ENCODE assay signal across 8 cellular contexts in the genomic region with DNA sequence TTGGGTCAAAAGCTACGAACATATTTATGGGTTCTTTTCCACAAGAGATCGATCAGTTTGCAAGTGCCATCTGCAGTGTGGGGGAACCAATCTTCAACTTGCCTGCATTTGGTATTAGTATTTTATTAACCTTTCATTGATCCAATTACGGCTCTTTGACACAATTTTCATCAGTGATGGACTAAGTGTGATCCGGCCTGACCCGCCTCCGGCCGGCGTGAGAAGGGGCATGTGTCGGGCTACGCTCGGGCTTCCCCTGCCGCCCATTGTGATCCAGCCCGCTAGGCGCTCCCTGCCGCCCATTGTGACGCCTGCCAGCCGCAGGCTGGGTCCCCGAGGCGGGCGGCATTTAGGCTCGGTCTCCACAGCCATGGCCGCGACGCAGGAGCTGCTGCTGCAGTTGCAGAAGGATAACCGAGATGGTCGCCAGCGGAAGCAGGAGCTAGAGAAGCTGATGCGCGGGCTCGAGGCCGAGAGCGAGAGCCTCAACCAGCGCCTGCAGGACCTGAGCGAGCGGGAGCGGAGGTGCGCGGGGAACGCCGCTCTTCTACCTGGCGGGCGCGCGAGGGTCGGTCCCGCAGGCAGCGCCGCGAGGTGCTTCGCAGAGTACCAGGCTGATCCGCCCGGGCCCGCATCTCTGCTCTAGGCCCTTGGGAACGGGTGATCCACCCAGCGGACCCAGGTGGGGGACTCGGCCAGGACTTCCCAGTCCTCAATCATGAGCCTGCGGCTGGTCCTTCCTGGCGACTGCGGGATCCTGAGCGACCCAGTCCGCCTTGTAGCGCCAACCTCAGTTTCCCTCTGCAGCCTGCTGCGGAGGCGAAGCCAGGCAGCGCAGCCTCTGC. TPM values are rescaled to one million over a fixed set of nuclear protein-coding genes. Genes with fewer than 3 reads are reported as not detected.
DNase-seq lines count a peak whose midpoint lies in the region; ATAC-seq and TF ChIP-seq lines count a peak whose summit lies in the region.
"Not testable (repeated sequence)": the region's sequence is repeated elsewhere in the genome, so short reads cannot be mapped to it uniquely, and the experiment has no call there.

TMEM191B (plus strand) TSS at position 51 of the 845 bp plus-strand sequence; CDS start at position 230, 179 bp downstream.

- H3K4me3 Mint-ChIP-seq in activated CD8-positive, alpha-beta T cell treated with anti-CD3 and anti-CD28 coated beads for 36 hours = not testable (repeated sequence)
- peak within 1 kb of the TSS; percentile 17 for H3K4me3 Mint-ChIP-seq in mesothelial cell of epicardium

- TF ChIP-seq POLR2A in upper lobe of left lung (IDR thresholded peaks at IDR 0.05) = not testable (repeated sequence)

- H3K27ac ChIP-seq in upper lobe of left lung = peak within 1 kb of the TSS in 1 of 4 donors; percentile 63

- H3K27me3 Mint-ChIP-seq in activated CD8-positive, alpha-beta T cell treated with anti-CD3 and anti-CD28 coated beads for 36 hours; mesothelial cell of epicardium (ENCODE audit: low read depth): not testable (repeated sequence)

- not testable (repeated sequence) for H3K27me3 ChIP-seq in upper lobe of left lung

- not testable (repeated sequence) for H3K36me3 Mint-ChIP-seq in activated CD8-positive, alpha-beta T cell treated with anti-CD3 and anti-CD28 coated beads for 36 hours (ENCODE audit: low read depth); mesothelial cell of epicardium

- not testable (repeated sequence) for H3K4me1 Mint-ChIP-seq in activated CD8-positive, alpha-beta T cell treated with anti-CD3 and anti-CD28 coated beads for 36 hours (ENCODE audit: low read depth); mesothelial cell of epicardium

- H3K4me3 ChIP-seq in fibroblast of pulmonary artery (replicated peaks; ENCODE audit: low read depth, low read length) = peak within 1 kb of the TSS; percentile 38
- peak within 1 kb of the TSS in 3 of 4 donors; percentile 34 to 38 (median 35) for H3K4me3 ChIP-seq in upper lobe of left lung

- peak; percentile 22 for ATAC-seq in GM18870 (IDR thresholded peaks at IDR 0.05; ENCODE audit: unreplicated experiment)
- ATAC-seq in GM21529 (IDR thresholded peaks at IDR 0.05; ENCODE audit: unreplicated experiment) = peak; percentile 18
- ATAC-seq in HG02943 (IDR thresholded peaks at IDR 0.05; ENCODE audit: low read depth, unreplicated experiment) = peak; percentile 20
- ATAC-seq in HG03565 (IDR thresholded peaks at IDR 0.05; ENCODE audit: unreplicated experiment) = peak; percentile 13
- peak; percentile 5 for ATAC-seq in activated CD8-positive, alpha-beta T cell treated with anti-CD3 and anti-CD28 coated beads for 36 hours
- ATAC-seq in upper lobe of left lung (ENCODE audit: low FRiP score in 2 of 2) = peak; percentile 20 to 32

- intact Hi-C loops in activated CD8-positive, alpha-beta T cell treated with anti-CD3 and anti-CD28 coated beads for 36 hours (cut with micrococcal nuclease) = not testable (repeated sequence)

- H3K9me3 Mint-ChIP-seq in activated CD8-positive, alpha-beta T cell treated with anti-CD3 and anti-CD28 coated beads for 36 hours; mesothelial cell of epicardium: not testable (repeated sequence)

- no CpG with 5 or more reads among the region's 65 CpGs for WGBS in upper lobe of left lung, 2 donors

- TF ChIP-seq CTCF in activated CD8-positive, alpha-beta T cell treated with anti-CD3 and anti-CD28 coated beads for 36 hours (IDR thresholded peaks at IDR 0.05); fibroblast of pulmonary artery (IDR thresholded peaks at IDR 0.05; ENCODE audit: low read length, missing control alignments); mesothelial cell of epicardium (IDR thresholded peaks at IDR 0.05; ENCODE audit: unreplicated experiment); upper lobe of left lung (IDR thresholded peaks at IDR 0.05): not testable (repeated sequence)

- H3K9me3 ChIP-seq in upper lobe of left lung = not testable (repeated sequence)

- not testable (repeated sequence) for DNase-seq in activated CD8-positive, alpha-beta T cell treated with anti-CD3 and anti-CD28 coated beads for 36 hours; fibroblast of pulmonary artery (ENCODE audit: low read depth); mesothelial cell of epicardium (ENCODE audit: low spot score in 2 of 2, unreplicated experiment in 2 of 2)
- peak in 1 of 2 donors; percentile 71 for DNase-seq in upper lobe of left lung

- H3K36me3 ChIP-seq in upper lobe of left lung = not testable (repeated sequence)

- CTCF ChIA-PET in activated CD8-positive, alpha-beta T cell treated with anti-CD3 and anti-CD28 coated beads for 36 hours (lab: Charles Lee) = not testable (repeated sequence)

- H3K4me1 ChIP-seq in upper lobe of left lung = not testable (repeated sequence)

- not testable (repeated sequence) for TF ChIP-seq EP300 in upper lobe of left lung (IDR thresholded peaks at IDR 0.05)

- POLR2A ChIA-PET in activated CD8-positive, alpha-beta T cell treated with anti-CD3 and anti-CD28 coated beads for 36 hours (lab: Charles Lee) = not testable (repeated sequence)

- not testable (repeated sequence) for H3K27ac Mint-ChIP-seq in activated CD8-positive, alpha-beta T cell treated with anti-CD3 and anti-CD28 coated beads for 36 hours; mesothelial cell of epicardium

RNA-seq across cellular contexts. Expression of gene TMEM191B, which starts in this region (rescaled TPM):
- 1 to 10 TPM; 1.2 to 2.1 TPM for total RNA-seq in activated CD8-positive, alpha-beta T cell treated with anti-CD3 and anti-CD28 coated beads for 36 hours
- 1.5 to 2.1 TPM (median 1.8 TPM) in 3 replicates for total RNA-seq in mesothelial cell of epicardium
- total RNA-seq in upper lobe of left lung = 1 to 10 TPM in 4 of 6 donors, not detected in 2; 3.1 to 8.4 (median 6.0) TPM
